In genomic region chr4:112546476-112546875, GRCh38 we compare ENCODE assay signal across 27 cellular contexts. TPM values are rescaled to one million over a fixed set of nuclear protein-coding genes. Genes with fewer than 3 reads are reported as not detected.
"Had no signal": no experiment of that assay in that cellular context is flagged by ENCODE, and none has a peak within 500 bp of the region (broad histone marks: within the 10 kb centered on the region; RNA-seq: fewer than 3 reads in every experiment).

No MANE protein-coding gene starts in this region.

- H3K36me3 ChIP-seq: ovary, prostate gland, uterus had no signal

- H3K4me1 ChIP-seq: prostate gland, uterus had no signal

- H3K4me3 ChIP-seq: ovary, prostate gland, uterus had no signal

- FAIRE-seq: endothelial cell of umbilical vein, frontal cortex, keratinocyte, small intestine had no signal

- H3K27me3 ChIP-seq: ovary, uterus had no signal

- DNase-seq: activated CD4-positive, alpha-beta T cell treated with anti-CD3 and anti-CD28 coated beads for 4 hours; activated CD4-positive, alpha-beta T cell treated with anti-CD3 and anti-CD28 coated beads, Interleukin-2, amount 50 U/mL, for 4 hours; activated CD4-positive, CD25-positive, alpha-beta regulatory T cell; activated effector memory CD4-positive, alpha-beta T cell treated with Interleukin-2 at 50 U/mL for 16 hours; activated naive CD4-positive, alpha-beta T cell treated with Interleukin-2 at 50 U/mL for 16 hours; central memory CD4-positive, alpha-beta T cell; left colon; mammary epithelial cell; ovary; retina; small intestine; stimulated activated CD4-positive, alpha-beta T cell treated with anti-CD3 and anti-CD28 coated beads, Interleukin-4, amount 100 ng/mL, for 24 hours; stimulated activated CD8-positive, alpha-beta memory T cell treated with anti-CD3 and anti-CD28 coated beads, Interleukin-4, amount 100 ng/mL, for 48 hours; stimulated activated naive CD8-positive, alpha-beta T cell treated with anti-CD3 and anti-CD28 coated beads, Interleukin-15, amount 100 ng/mL, for 72 hours; substantia nigra; T-helper 1 cell; uterus had no signal

- H3K9me3 ChIP-seq: ovary, prostate gland, uterus had no signal

- ATAC-seq: left colon; sciatic nerve; stimulated activated memory B cell treated with anti-CD40 and anti-IgM and Interleukin-4, amounts not matched to agents 10 μg/mL and 1 μg/mL and 100 μg/mL, for 72 hours; stimulated activated naive CD8-positive, alpha-beta T cell treated with anti-CD3 and anti-CD28 coated beads, Interleukin-15, amount 100 ng/mL, for 72 hours had no signal

- H3K27ac ChIP-seq: ovary, prostate gland, uterus had no signal

RNA-seq across cellular contexts. Expression of gene NEUROG2, which starts 30.5 kb away (rescaled TPM):
- total RNA-seq: endothelial cell of umbilical vein, left colon, liver, mammary epithelial cell, mucosa of gallbladder, ovary, prostate gland, sciatic nerve, uterus had no signal
- polyA plus RNA-seq: adipose tissue, endothelial cell of umbilical vein, esophagus, keratinocyte, liver, mammary epithelial cell, ovary, small intestine had no signal
